In genomic region chr20:5002077-5002413, GRCh38 we compare ENCODE assay signal across 1 cellular context.
TF ChIP-seq lines count a peak whose summit lies in the region.

No MANE protein-coding gene starts in this region.

TF ChIP-seq in GM12878, 131 proteins besides CTCF, POLR2A, EP300 and RAD21 (continued from another document):
- no peak for TF ChIP-seq ZNF592 (IDR thresholded peaks at IDR 0.05)
- TF ChIP-seq GABPA (IDR thresholded peaks at IDR 0.05; ENCODE audit: low read depth), result no peak
- TF ChIP-seq MAX (IDR thresholded peaks at IDR 0.05; ENCODE audit: low read depth, low read length), result no peak
- no peak for TF ChIP-seq ZNF687 (IDR thresholded peaks at IDR 0.05)
- no peak for TF ChIP-seq CBX5 (IDR thresholded peaks at IDR 0.05; ENCODE audit: low read depth)
- no peak for TF ChIP-seq ATF2 (IDR thresholded peaks at IDR 0.05; ENCODE audit: low read length)
- no peak for TF ChIP-seq CEBPB (IDR thresholded peaks at IDR 0.05; ENCODE audit: borderline replicate concordance in 1 of 2, low read depth in 2 of 2, low read length in 2 of 2)
- TF ChIP-seq SREBF1 (IDR thresholded peaks at IDR 0.05; ENCODE audit: low read length), result no peak
- no peak for TF ChIP-seq TAF1 (IDR thresholded peaks at IDR 0.05; ENCODE audit: borderline replicate concordance, low read depth, low read length)
- no peak for TF ChIP-seq HSF1 (IDR thresholded peaks at IDR 0.05; ENCODE audit: low read depth, low read length)
- TF ChIP-seq HDGF (IDR thresholded peaks at IDR 0.05), result no peak
- TF ChIP-seq USF1 (IDR thresholded peaks at IDR 0.05; ENCODE audit: borderline replicate concordance, extremely low read length, insufficient read depth, low read depth, low read length), result no peak
